Comparison of ENCODE assay signal across 18 cellular contexts in genomic region chr3:134338516-134339261, GRCh38. TPM values are rescaled to one million over a fixed set of nuclear protein-coding genes. Genes with fewer than 3 reads are reported as not detected.
DNase-seq lines count a peak whose midpoint lies in the region; ATAC-seq and TF ChIP-seq lines count a peak whose summit lies in the region.
"Had no signal": no experiment of that assay in that cellular context is flagged by ENCODE, and none has a peak within 500 bp of the region (broad histone marks: within the 10 kb centered on the region; RNA-seq: fewer than 3 reads in every experiment).

No MANE protein-coding gene starts in this region.

- no peaks in the 10 kb centered on the region for H3K27me3 Mint-ChIP-seq in CD4-positive, alpha-beta T cell
- H3K27me3 Mint-ChIP-seq in naive thymus-derived CD4-positive, alpha-beta T cell: peaks cover 0 to 4% (median 0%) of the 10 kb centered on the region in 5 donors

- no peak overlapping the region for H3K4me3 ChIP-seq in heart left ventricle
- H3K4me3 ChIP-seq in naive thymus-derived CD4-positive, alpha-beta T cell (ENCODE audit: low read length): no peak overlapping the region
- H3K4me3 ChIP-seq: GM23338, SJCRH30 had no signal

- POLR2A ChIA-PET in RWPE1 (lab: Yijun Ruan, JAX; ENCODE audit: low non-redundant PET): interaction anchor here (0.7 kb wide), 1 partner anchor 27 kb away, joined by 4 read pairs; no protein-coding TSS in a partner anchor
- POLR2A ChIA-PET in CD4-positive, alpha-beta T cell (lab: Charles Lee): interaction anchor here (1.2 kb wide), 1 partner anchor 148 kb away, joined by 3 read pairs; no protein-coding TSS in a partner anchor
- POLR2A ChIA-PET in naive thymus-derived CD4-positive, alpha-beta T cell (lab: Charles Lee): interaction anchor here (0.5 kb wide), 1 partner anchor 176 kb away, joined by 3 read pairs; no protein-coding TSS in a partner anchor

- peaks cover 2 to 34% (median 18%) of the 10 kb centered on the region in 12 donors for H3K4me1 ChIP-seq in heart left ventricle
- no peaks in the 10 kb centered on the region for H3K4me1 ChIP-seq in naive thymus-derived CD4-positive, alpha-beta T cell (ENCODE audit: control insufficient read depth in 2 of 2, insufficient read depth in 2 of 2, low read length in 2 of 2)

- no peaks in the 10 kb centered on the region for H3K9me3 Mint-ChIP-seq in CD4-positive, alpha-beta T cell
- peaks cover 0 to 1% (median 0%) of the 10 kb centered on the region in 11 donors for H3K9me3 Mint-ChIP-seq in naive thymus-derived CD4-positive, alpha-beta T cell
- H3K9me3 Mint-ChIP-seq: GM23338 had no signal

- no peak overlapping the region for H3K27ac Mint-ChIP-seq in CD4-positive, alpha-beta T cell
- H3K27ac Mint-ChIP-seq in naive thymus-derived CD4-positive, alpha-beta T cell: peak overlapping the region in 1 of 9 donors; percentile 51
- H3K27ac Mint-ChIP-seq: GM23338 had no signal

- H3K27ac ChIP-seq in heart left ventricle: no peak overlapping the region
- H3K27ac ChIP-seq in RWPE1: peak overlapping the region; percentile 78
- H3K27ac ChIP-seq in CD4-positive, alpha-beta T cell (ENCODE audit: low read depth, low read length): no peak overlapping the region
- H3K27ac ChIP-seq in naive thymus-derived CD4-positive, alpha-beta T cell (ENCODE audit: low read depth, low read length): no peak overlapping the region
- H3K27ac ChIP-seq: SJCRH30 had no signal

- DNase-seq in left cardiac atrium (peak; percentile 6), heart left ventricle (no peak), RWPE1 (ENCODE audit: low spot score) (no peak), islet precursor cell (peak; percentile 46), posterior vena cava (ENCODE audit: low spot score) (peak; percentile 53)
- DNase-seq in CD4-positive, alpha-beta T cell: no peak
- DNase-seq in naive thymus-derived CD4-positive, alpha-beta T cell: no peak
- DNase-seq: C1 segment of cervical spinal cord, DMS79 treated with DMSO at 0.1 percent for 48 hours, NCI-H1092 treated with DMSO at 0.1 percent for 48 hours, NCI-H1694, NCI-H2081 treated with DMSO at 0.1 percent for 48 hours, NCI-H2227 treated with DMSO at 0.1 percent for 48 hours, NCI-H510A treated with DMSO at 0.1 percent for 48 hours, PC-3, SJCRH30 had no signal

- no peaks in the 10 kb centered on the region for H3K27me3 ChIP-seq in heart left ventricle
- no peaks in the 10 kb centered on the region for H3K27me3 ChIP-seq in CD4-positive, alpha-beta T cell (ENCODE audit: control insufficient read depth, insufficient read depth, low read length)
- H3K27me3 ChIP-seq in naive thymus-derived CD4-positive, alpha-beta T cell (ENCODE audit: control insufficient read depth in 2 of 2, insufficient read depth in 2 of 2, low read length in 2 of 2): no peaks in the 10 kb centered on the region
- H3K27me3 ChIP-seq: SJCRH30 had no signal

- no peaks in the 10 kb centered on the region for H3K36me3 Mint-ChIP-seq in CD4-positive, alpha-beta T cell (ENCODE audit: low read depth)
- H3K36me3 Mint-ChIP-seq in naive thymus-derived CD4-positive, alpha-beta T cell: no peaks in the 10 kb centered on the region

- no peak for ATAC-seq in left cardiac atrium
- ATAC-seq in heart left ventricle: no peak
- ATAC-seq in HG03139 (IDR thresholded peaks at IDR 0.05; ENCODE audit: unreplicated experiment): no peak
- no peak for ATAC-seq in CD4-positive, alpha-beta T cell (ENCODE audit: poor library complexity)
- no peak for ATAC-seq in naive thymus-derived CD4-positive, alpha-beta T cell
- ATAC-seq: PC-3 had no signal

- H3K9me3 ChIP-seq in heart left ventricle: no peaks in the 10 kb centered on the region
- H3K9me3 ChIP-seq in CD4-positive, alpha-beta T cell (ENCODE audit: control insufficient read depth, low read length): no peaks in the 10 kb centered on the region
- no peaks in the 10 kb centered on the region for H3K9me3 ChIP-seq in naive thymus-derived CD4-positive, alpha-beta T cell (ENCODE audit: control insufficient read depth in 2 of 3, low read length in 3 of 3)
- H3K9me3 ChIP-seq: SJCRH30 had no signal

- no peak overlapping the region for H3K4me3 Mint-ChIP-seq in CD4-positive, alpha-beta T cell
- H3K4me3 Mint-ChIP-seq in naive thymus-derived CD4-positive, alpha-beta T cell: no peak overlapping the region
- H3K4me3 Mint-ChIP-seq: GM23338 had no signal

- 94 to 100% (median 97%) methylated on average over 5 of the region's 5 CpGs for WGBS in heart left ventricle, 4 donors

- CTCF ChIA-PET in RWPE1 (lab: Yijun Ruan, JAX): no interaction called here
- CTCF ChIA-PET in CD4-positive, alpha-beta T cell (lab: Charles Lee): no interaction called here
- CTCF ChIA-PET in naive thymus-derived CD4-positive, alpha-beta T cell (lab: Charles Lee): no interaction called here

- TF ChIP-seq CTCF in heart left ventricle (IDR thresholded peaks at IDR 0.05) (no peak), RWPE1 (conservative IDR thresholded peaks at IDR 0.05; ENCODE audit: low read depth) (no peak)
- TF ChIP-seq CTCF in CD4-positive, alpha-beta T cell (IDR thresholded peaks at IDR 0.05): no peak

- no peaks in the 10 kb centered on the region for H3K4me1 Mint-ChIP-seq in CD4-positive, alpha-beta T cell (ENCODE audit: low read depth)
- H3K4me1 Mint-ChIP-seq in naive thymus-derived CD4-positive, alpha-beta T cell: peaks cover 0 to 3% (median 0%) of the 10 kb centered on the region in 7 donors

- intact Hi-C loops in left cardiac atrium (cut with DNase I): no loop called here
- intact Hi-C loops in heart left ventricle (cut with DNase I): no loop called here
- intact Hi-C loops in posterior vena cava (cut with DNase I): no loop called here
- intact Hi-C loops in CD4-positive, alpha-beta T cell (cut with DNase I, micrococcal nuclease): no loop called here
- intact Hi-C loops in naive thymus-derived CD4-positive, alpha-beta T cell (cut with micrococcal nuclease): no loop called here

- no peaks in the 10 kb centered on the region for H3K36me3 ChIP-seq in heart left ventricle
- H3K36me3 ChIP-seq in naive thymus-derived CD4-positive, alpha-beta T cell (ENCODE audit: control insufficient read depth in 2 of 3, insufficient read depth in 3 of 3, low read length in 3 of 3): no peaks in the 10 kb centered on the region
- H3K36me3 ChIP-seq: SJCRH30 had no signal

- no peak for TF ChIP-seq POLR2A in heart left ventricle (IDR thresholded peaks at IDR 0.05)

RNA-seq across cellular contexts. Expression of gene AMOTL2, which starts 35.6 kb away (rescaled TPM):
- 10 to 100 TPM; 47.9 to 59.3 TPM for total RNA-seq in left cardiac atrium
- 100 to 1,000 TPM in 1 of 9 donors, 10 to 100 TPM in 8; 26.0 to 109 (median 50.0) TPM for total RNA-seq in heart left ventricle
- polyA plus RNA-seq in heart left ventricle: 10 to 100 TPM; 19.0 to 36.4 TPM
- total RNA-seq in posterior vena cava: 10 to 100 TPM; 49.9 to 56.5 TPM
- not detected for total RNA-seq in CD4-positive, alpha-beta T cell
- total RNA-seq in naive thymus-derived CD4-positive, alpha-beta T cell: not detected
- polyA plus RNA-seq in naive thymus-derived CD4-positive, alpha-beta T cell: under 1 TPM in 1 of 2 donors, not detected in 1; 0.10 TPM

Comparison
In these comparisons a context has a peak if more than half of its experiments do, and no peak if none do; other contexts are left out.
1. DNase-seq: peak in left cardiac atrium (single experiment), islet precursor cell (single experiment) and posterior vena cava (single experiment); none in heart left ventricle (0 of 5), RWPE1 (single experiment), CD4-positive, alpha-beta T cell (0 of 10) and naive thymus-derived CD4-positive, alpha-beta T cell (0 of 9).
2. RNA of gene AMOTL2, which starts 35.6 kb away (total RNA-seq): 47.9 to 59.3 TPM in left cardiac atrium, 49.9 to 56.5 TPM in posterior vena cava and 26.0 to 109 TPM in heart left ventricle; not detected in CD4-positive, alpha-beta T cell and not detected in naive thymus-derived CD4-positive, alpha-beta T cell; every median in the first group is over 10 times any median in the second.